1 cellular context compared by ENCODE assay signal in the genomic region with DNA sequence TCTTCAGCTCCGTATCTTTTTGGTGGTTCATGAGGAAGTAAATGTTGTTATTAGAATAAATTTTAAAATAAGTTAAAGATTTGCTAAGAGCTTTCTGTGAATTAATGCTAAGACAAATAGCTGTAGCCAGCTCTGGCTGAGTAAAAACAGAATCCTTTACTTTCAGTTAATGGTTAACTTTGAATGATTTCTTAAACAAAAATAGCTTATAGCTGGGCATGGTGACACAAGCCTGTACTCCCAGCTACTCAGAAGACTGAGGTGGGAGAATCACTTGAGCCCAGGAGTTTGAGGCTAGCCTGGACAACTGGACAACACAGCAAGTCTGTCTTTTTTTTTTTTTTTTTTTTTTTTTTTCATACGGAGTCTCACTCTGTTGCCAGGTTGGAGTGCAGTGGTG.
TF ChIP-seq lines count a peak whose summit lies in the region.

No MANE protein-coding gene starts in this region.

TF ChIP-seq in HepG2, 621 proteins besides CTCF, POLR2A, EP300 and RAD21 (continued from another document and continues in another):
- TF ChIP-seq HNF1A (IDR thresholded peaks at IDR 0.05; ENCODE audit: low read depth) (peak; percentile 94), HNF1A (CRISPR knock-in tag; IDR thresholded peaks at IDR 0.05; ENCODE audit: borderline replicate concordance) (peak; percentile 92; the same call in 1 of the 2 replicates), POGZ (CRISPR knock-in tag; IDR thresholded peaks at IDR 0.05) (peak; percentile 59), ZNF121 (CRISPR knock-in tag; IDR thresholded peaks at IDR 0.05) (peak; percentile 69), NR2F6 (IDR thresholded peaks at IDR 0.05) (peak; percentile 23; the same call in 1 of the 2 replicates), NR2F6 (CRISPR knock-in tag; IDR thresholded peaks at IDR 0.05) (no peak), SALL1 (CRISPR knock-in tag; IDR thresholded peaks at IDR 0.05) (peak; percentile 26; the same call in 1 of the 2 replicates), RXRB (CRISPR knock-in tag; IDR thresholded peaks at IDR 0.05; ENCODE audit: borderline replicate concordance) (peak; percentile 30; the same call in 1 of the 2 replicates), RAD51 (IDR thresholded peaks at IDR 0.05; ENCODE audit: borderline replicate concordance) (no peak), NFATC3 (CRISPR knock-in tag; IDR thresholded peaks at IDR 0.05) (no peak), ZNF891 (CRISPR knock-in tag; IDR thresholded peaks at IDR 0.05) (no peak), HDAC2 (CRISPR knock-in tag; IDR thresholded peaks at IDR 0.05) (peak; percentile 38; the same call in 1 of the 2 replicates), ETV6 (CRISPR knock-in tag; conservative IDR thresholded peaks at IDR 0.05) (no peak), SIX1 (CRISPR knock-in tag; IDR thresholded peaks at IDR 0.05; ENCODE audit: borderline replicate concordance) (peak; percentile 22; the same call in 1 of the 2 replicates), SAP130 (CRISPR knock-in tag; IDR thresholded peaks at IDR 0.05; ENCODE audit: low read depth) (peak; percentile 51), GRHL1 (CRISPR knock-in tag; conservative IDR thresholded peaks at IDR 0.05) (no peak), ZNF546 (CRISPR knock-in tag; conservative IDR thresholded peaks at IDR 0.05) (no peak), MED8 (CRISPR knock-in tag; IDR thresholded peaks at IDR 0.05; ENCODE audit: insufficient replicate concordance) (no peak), ATF1 (CRISPR knock-in tag; IDR thresholded peaks at IDR 0.05) (0 out of 2 replicates have a peak, but pooled peaks have one; percentile 18), HMG20A (CRISPR knock-in tag; IDR thresholded peaks at IDR 0.05; ENCODE audit: borderline replicate concordance) (peak; percentile 35; the same call in 1 of the 2 replicates), BCL6 (CRISPR knock-in tag; IDR thresholded peaks at IDR 0.05) (peak; percentile 35; the same call in 1 of the 2 replicates), ZNF230 (CRISPR knock-in tag; IDR thresholded peaks at IDR 0.05) (no peak), SOX6 (IDR thresholded peaks at IDR 0.05) (no peak), SOX6 (CRISPR knock-in tag; IDR thresholded peaks at IDR 0.05) (peak; percentile 55; the same call in 1 of the 2 replicates), ZNF24 (IDR thresholded peaks at IDR 0.05) (peak; percentile 36; the same call in 1 of the 2 replicates), TEF (CRISPR knock-in tag; IDR thresholded peaks at IDR 0.05) (no peak), SOX5 (CRISPR knock-in tag; IDR thresholded peaks at IDR 0.05; ENCODE audit: borderline replicate concordance) (peak; percentile 35; the same call in 1 of the 2 replicates)
- TF ChIP-seq, protein P1, sequence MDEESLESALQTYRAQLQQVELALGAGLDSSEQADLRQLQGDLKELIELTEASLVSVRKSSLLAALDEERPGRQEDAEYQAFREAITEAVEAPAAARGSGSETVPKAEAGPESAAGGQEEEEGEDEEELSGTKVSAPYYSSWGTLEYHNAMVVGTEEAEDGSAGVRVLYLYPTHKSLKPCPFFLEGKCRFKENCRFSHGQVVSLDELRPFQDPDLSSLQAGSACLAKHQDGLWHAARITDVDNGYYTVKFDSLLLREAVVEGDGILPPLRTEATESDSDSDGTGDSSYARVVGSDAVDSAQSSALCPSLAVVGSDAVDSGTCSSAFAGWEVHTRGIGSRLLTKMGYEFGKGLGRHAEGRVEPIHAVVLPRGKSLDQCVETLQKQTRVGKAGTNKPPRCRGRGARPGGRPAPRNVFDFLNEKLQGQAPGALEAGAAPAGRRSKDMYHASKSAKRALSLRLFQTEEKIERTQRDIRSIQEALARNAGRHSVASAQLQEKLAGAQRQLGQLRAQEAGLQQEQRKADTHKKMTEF (CRISPR knock-in tag; IDR thresholded peaks at IDR 0.05): no peak
- TF ChIP-seq, protein P2, sequence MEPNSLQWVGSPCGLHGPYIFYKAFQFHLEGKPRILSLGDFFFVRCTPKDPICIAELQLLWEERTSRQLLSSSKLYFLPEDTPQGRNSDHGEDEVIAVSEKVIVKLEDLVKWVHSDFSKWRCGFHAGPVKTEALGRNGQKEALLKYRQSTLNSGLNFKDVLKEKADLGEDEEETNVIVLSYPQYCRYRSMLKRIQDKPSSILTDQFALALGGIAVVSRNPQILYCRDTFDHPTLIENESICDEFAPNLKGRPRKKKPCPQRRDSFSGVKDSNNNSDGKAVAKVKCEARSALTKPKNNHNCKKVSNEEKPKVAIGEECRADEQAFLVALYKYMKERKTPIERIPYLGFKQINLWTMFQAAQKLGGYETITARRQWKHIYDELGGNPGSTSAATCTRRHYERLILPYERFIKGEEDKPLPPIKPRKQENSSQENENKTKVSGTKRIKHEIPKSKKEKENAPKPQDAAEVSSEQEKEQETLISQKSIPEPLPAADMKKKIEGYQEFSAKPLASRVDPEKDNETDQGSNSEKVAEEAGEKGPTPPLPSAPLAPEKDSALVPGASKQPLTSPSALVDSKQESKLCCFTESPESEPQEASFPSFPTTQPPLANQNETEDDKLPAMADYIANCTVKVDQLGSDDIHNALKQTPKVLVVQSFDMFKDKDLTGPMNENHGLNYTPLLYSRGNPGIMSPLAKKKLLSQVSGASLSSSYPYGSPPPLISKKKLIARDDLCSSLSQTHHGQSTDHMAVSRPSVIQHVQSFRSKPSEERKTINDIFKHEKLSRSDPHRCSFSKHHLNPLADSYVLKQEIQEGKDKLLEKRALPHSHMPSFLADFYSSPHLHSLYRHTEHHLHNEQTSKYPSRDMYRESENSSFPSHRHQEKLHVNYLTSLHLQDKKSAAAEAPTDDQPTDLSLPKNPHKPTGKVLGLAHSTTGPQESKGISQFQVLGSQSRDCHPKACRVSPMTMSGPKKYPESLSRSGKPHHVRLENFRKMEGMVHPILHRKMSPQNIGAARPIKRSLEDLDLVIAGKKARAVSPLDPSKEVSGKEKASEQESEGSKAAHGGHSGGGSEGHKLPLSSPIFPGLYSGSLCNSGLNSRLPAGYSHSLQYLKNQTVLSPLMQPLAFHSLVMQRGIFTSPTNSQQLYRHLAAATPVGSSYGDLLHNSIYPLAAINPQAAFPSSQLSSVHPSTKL (CRISPR knock-in tag; IDR thresholded peaks at IDR 0.05): peak; percentile 48; the same call in 1 of the 2 replicates
- TF ChIP-seq, protein P3, sequence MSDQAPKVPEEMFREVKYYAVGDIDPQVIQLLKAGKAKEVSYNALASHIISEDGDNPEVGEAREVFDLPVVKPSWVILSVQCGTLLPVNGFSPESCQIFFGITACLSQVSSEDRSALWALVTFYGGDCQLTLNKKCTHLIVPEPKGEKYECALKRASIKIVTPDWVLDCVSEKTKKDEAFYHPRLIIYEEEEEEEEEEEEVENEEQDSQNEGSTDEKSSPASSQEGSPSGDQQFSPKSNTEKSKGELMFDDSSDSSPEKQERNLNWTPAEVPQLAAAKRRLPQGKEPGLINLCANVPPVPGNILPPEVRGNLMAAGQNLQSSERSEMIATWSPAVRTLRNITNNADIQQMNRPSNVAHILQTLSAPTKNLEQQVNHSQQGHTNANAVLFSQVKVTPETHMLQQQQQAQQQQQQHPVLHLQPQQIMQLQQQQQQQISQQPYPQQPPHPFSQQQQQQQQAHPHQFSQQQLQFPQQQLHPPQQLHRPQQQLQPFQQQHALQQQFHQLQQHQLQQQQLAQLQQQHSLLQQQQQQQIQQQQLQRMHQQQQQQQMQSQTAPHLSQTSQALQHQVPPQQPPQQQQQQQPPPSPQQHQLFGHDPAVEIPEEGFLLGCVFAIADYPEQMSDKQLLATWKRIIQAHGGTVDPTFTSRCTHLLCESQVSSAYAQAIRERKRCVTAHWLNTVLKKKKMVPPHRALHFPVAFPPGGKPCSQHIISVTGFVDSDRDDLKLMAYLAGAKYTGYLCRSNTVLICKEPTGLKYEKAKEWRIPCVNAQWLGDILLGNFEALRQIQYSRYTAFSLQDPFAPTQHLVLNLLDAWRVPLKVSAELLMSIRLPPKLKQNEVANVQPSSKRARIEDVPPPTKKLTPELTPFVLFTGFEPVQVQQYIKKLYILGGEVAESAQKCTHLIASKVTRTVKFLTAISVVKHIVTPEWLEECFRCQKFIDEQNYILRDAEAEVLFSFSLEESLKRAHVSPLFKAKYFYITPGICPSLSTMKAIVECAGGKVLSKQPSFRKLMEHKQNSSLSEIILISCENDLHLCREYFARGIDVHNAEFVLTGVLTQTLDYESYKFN (CRISPR knock-in tag; conservative IDR thresholded peaks at IDR 0.05): peak; percentile 75
- TF ChIP-seq, protein P4, sequence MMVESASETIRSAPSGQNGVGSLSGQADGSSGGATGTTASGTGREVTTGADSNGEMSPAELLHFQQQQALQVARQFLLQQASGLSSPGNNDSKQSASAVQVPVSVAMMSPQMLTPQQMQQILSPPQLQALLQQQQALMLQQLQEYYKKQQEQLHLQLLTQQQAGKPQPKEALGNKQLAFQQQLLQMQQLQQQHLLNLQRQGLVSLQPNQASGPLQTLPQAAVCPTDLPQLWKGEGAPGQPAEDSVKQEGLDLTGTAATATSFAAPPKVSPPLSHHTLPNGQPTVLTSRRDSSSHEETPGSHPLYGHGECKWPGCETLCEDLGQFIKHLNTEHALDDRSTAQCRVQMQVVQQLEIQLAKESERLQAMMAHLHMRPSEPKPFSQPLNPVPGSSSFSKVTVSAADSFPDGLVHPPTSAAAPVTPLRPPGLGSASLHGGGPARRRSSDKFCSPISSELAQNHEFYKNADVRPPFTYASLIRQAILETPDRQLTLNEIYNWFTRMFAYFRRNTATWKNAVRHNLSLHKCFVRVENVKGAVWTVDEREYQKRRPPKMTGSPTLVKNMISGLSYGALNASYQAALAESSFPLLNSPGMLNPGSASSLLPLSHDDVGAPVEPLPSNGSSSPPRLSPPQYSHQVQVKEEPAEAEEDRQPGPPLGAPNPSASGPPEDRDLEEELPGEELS (CRISPR knock-in tag; IDR thresholded peaks at IDR 0.05): peak; percentile 34; the same call in 1 of the 2 replicates
- TF ChIP-seq, protein P5, sequence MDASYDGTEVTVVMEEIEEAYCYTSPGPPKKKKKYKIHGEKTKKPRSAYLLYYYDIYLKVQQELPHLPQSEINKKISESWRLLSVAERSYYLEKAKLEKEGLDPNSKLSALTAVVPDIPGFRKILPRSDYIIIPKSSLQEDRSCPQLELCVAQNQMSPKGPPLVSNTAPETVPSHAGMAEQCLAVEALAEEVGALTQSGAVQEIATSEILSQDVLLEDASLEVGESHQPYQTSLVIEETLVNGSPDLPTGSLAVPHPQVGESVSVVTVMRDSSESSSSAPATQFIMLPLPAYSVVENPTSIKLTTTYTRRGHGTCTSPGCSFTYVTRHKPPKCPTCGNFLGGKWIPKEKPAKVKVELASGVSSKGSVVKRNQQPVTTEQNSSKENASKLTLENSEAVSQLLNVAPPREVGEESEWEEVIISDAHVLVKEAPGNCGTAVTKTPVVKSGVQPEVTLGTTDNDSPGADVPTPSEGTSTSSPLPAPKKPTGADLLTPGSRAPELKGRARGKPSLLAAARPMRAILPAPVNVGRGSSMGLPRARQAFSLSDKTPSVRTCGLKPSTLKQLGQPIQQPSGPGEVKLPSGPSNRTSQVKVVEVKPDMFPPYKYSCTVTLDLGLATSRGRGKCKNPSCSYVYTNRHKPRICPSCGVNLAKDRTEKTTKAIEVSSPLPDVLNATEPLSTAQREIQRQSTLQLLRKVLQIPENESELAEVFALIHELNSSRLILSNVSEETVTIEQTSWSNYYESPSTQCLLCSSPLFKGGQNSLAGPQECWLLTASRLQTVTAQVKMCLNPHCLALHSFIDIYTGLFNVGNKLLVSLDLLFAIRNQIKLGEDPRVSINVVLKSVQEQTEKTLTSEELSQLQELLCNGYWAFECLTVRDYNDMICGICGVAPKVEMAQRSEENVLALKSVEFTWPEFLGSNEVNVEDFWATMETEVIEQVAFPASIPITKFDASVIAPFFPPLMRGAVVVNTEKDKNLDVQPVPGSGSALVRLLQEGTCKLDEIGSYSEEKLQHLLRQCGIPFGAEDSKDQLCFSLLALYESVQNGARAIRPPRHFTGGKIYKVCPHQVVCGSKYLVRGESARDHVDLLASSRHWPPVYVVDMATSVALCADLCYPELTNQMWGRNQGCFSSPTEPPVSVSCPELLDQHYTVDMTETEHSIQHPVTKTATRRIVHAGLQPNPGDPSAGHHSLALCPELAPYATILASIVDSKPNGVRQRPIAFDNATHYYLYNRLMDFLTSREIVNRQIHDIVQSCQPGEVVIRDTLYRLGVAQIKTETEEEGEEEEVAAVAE (CRISPR knock-in tag; IDR thresholded peaks at IDR 0.05; ENCODE audit: borderline replicate concordance): no peak
